Comparison of ENCODE assay signal across 8 cellular contexts in the genomic region with DNA sequence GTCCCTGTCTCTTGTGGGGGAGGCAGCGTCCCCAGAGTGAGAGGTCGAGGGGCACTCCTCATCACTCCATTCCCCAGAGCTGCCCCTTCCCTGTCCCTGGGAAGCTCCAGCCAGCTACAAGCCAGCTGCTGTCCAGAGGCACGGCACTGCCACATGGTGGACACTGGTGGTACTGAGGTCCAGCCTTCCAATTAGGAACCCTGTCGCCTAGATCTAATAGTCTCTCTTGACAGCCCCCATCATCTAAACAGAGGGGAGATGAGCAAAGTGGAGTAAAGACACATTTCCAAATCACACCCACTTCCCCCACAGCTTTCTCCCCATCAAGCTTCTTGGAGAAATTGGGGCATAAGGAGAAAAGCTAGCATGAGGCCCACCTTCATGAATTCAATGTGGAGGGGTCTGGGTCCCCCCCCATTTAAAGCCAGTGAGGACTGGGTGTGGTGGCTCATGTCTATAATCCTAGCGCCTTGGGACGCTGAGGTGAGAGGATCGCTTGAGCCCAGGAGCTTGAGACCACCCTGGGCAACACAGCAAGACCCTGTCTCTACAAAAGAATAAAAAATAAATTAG. TPM values are rescaled to one million over a fixed set of nuclear protein-coding genes. Genes with fewer than 3 reads are reported as not detected.
DNase-seq lines count a peak whose midpoint lies in the region; ATAC-seq and TF ChIP-seq lines count a peak whose summit lies in the region.

No MANE protein-coding gene starts in this region.

- peak; percentile 88 for DNase-seq in DMS 273 (lab: John Stamatoyannopoulos, UW; ENCODE audit: unreplicated experiment)
- DNase-seq in DMS 273 treated with DMSO at 0.1 percent for 48 hours (lab: John Stamatoyannopoulos, UW) = no peak
- peak; percentile 10 to 46 for DNase-seq in NOMO-1 (lab: John Stamatoyannopoulos, UW; ENCODE audit: unreplicated experiment in 2 of 2)
- DNase-seq in activated naive CD4-positive, alpha-beta T cell treated with Interleukin-2 at 50 U/mL for 16 hours = peak; percentile 61
- peak; percentile 94 for DNase-seq in glutamatergic neuron
- DNase-seq in osteoblast (ENCODE audit: insufficient read length, low spot score, missing footprints) = peak; percentile 86

- peak overlapping the region; percentile 95 for H3K27ac ChIP-seq in osteoblast (ENCODE audit: low read depth, low read length)

- H3K9me3 Mint-ChIP-seq in glutamatergic neuron (ENCODE audit: unreplicated experiment) = peaks cover 12% of the 10 kb centered on the region

- peaks cover 25% of the 10 kb centered on the region for H3K4me1 ChIP-seq in osteoblast (ENCODE audit: insufficient read depth, low read length)

- H3K27me3 Mint-ChIP-seq in glutamatergic neuron (ENCODE audit: unreplicated experiment) = peaks cover 9% of the 10 kb centered on the region

- peak; percentile 39 for ATAC-seq in HG03432 (IDR thresholded peaks at IDR 0.05; ENCODE audit: unreplicated experiment)
- ATAC-seq in HG02763 (IDR thresholded peaks at IDR 0.05; ENCODE audit: unreplicated experiment) = no peak

- H3K79me2 ChIP-seq in osteoblast (ENCODE audit: insufficient read depth, low read length) = no peaks in the 10 kb centered on the region

- peaks cover 9% of the 10 kb centered on the region for H3K36me3 Mint-ChIP-seq in glutamatergic neuron (ENCODE audit: unreplicated experiment)

- H3K4me1 Mint-ChIP-seq in glutamatergic neuron (ENCODE audit: low read depth, unreplicated experiment) = peaks cover 28% of the 10 kb centered on the region

- H3K9me3 ChIP-seq in osteoblast (ENCODE audit: low read depth, low read length) = no peaks in the 10 kb centered on the region

- H2AFZ ChIP-seq in osteoblast (ENCODE audit: low read length) = peak overlapping the region; percentile 83

- H3K4me2 ChIP-seq in osteoblast (ENCODE audit: insufficient read depth, low read length) = peak overlapping the region; percentile 79

- no peaks in the 10 kb centered on the region for H4K20me1 ChIP-seq in osteoblast (ENCODE audit: insufficient read depth, low read length)

- peak overlapping the region; percentile 45 for H3K4me3 ChIP-seq in osteoblast (ENCODE audit: insufficient read depth, low read length)

- TF ChIP-seq CTCF in glutamatergic neuron (IDR thresholded peaks at IDR 0.05; ENCODE audit: partially characterized antibody, unreplicated experiment) (peak; percentile 77), osteoblast (IDR thresholded peaks at IDR 0.05; ENCODE audit: extremely low read depth, low read depth, low read length) (peak; percentile 98)

- peak overlapping the region; percentile 44 for H3K4me3 Mint-ChIP-seq in glutamatergic neuron (ENCODE audit: unreplicated experiment)

- peak overlapping the region; percentile 91 for H3K27ac Mint-ChIP-seq in glutamatergic neuron (ENCODE audit: unreplicated experiment)

- H3K27me3 ChIP-seq in osteoblast (ENCODE audit: insufficient read depth, low read length) = no peaks in the 10 kb centered on the region

- no peaks in the 10 kb centered on the region for H3K36me3 ChIP-seq in osteoblast (ENCODE audit: insufficient read depth, low read length)

RNA-seq across cellular contexts. Expression of a gene that starts 2.1 kb away (rescaled TPM):
- total RNA-seq in glutamatergic neuron (ENCODE audit: unreplicated experiment) (18.0 TPM), osteoblast (0.88 and 3.3 TPM in 2 replicates)

RNA-seq across cellular contexts. Expression of a gene that starts 6.6 kb away (rescaled TPM):
- total RNA-seq in glutamatergic neuron (ENCODE audit: unreplicated experiment) (2.3 TPM), osteoblast (0.29 and 0.36 TPM in 2 replicates)

RNA-seq across cellular contexts. Expression of a gene that starts 18.4 kb away (rescaled TPM):
- total RNA-seq in glutamatergic neuron (ENCODE audit: unreplicated experiment) (not detected), osteoblast (not detected in 2 replicates)

RNA-seq across cellular contexts. Expression of a gene that starts 22.2 kb away (rescaled TPM):
- 106 TPM for total RNA-seq in glutamatergic neuron (ENCODE audit: unreplicated experiment)
- total RNA-seq in osteoblast = 23.2 and 25.0 TPM in 2 replicates

RNA-seq across cellular contexts. Expression of a gene that starts 26.6 kb away (rescaled TPM):
- 52.0 TPM for total RNA-seq in glutamatergic neuron (ENCODE audit: unreplicated experiment)
- 0.29 and 0.36 TPM in 2 replicates for total RNA-seq in osteoblast
